In genomic region chr10:15088428-15089261, GRCh38 we compare ENCODE assay signal across 8 cellular contexts. TPM values are rescaled to one million over a fixed set of nuclear protein-coding genes. Genes with fewer than 3 reads are reported as not detected.
A peak's percentile ranks its signal among the peaks of the same experiment; 100 is the strongest.
DNase-seq lines count a peak whose midpoint lies in the region; ATAC-seq and TF ChIP-seq lines count a peak whose summit lies in the region.

Gene ACBD7 (minus strand): TSS chr10:15088776. CDS start chr10:15088728, 48 bp downstream.

- DNase-seq in NCI-H748 (lab: John Stamatoyannopoulos, UW; ENCODE audit: unreplicated experiment) (peak; percentile 89), memory B cell (ENCODE audit: low spot score in 2 of 2) (peak; percentile 72 to 76)
- DNase-seq in activated CD8-positive, alpha-beta T cell treated with anti-CD3 and anti-CD28 coated beads for 36 hours, result peak; percentile 89
- DNase-seq in effector CD8-positive, alpha-beta T cell (lab: John Stamatoyannopoulos, UW), result peak; percentile 70
- peak; percentile 56 for DNase-seq in stimulated activated CD8-positive, alpha-beta memory T cell treated with anti-CD3 and anti-CD28 coated beads, Interleukin-12 subunit alpha, Interleukin-12 subunit beta, amount 100 ng/mL, for 1 hour (ENCODE audit: low read depth)

- no peak within 1 kb of the TSS for H3K27ac Mint-ChIP-seq in activated CD8-positive, alpha-beta T cell treated with anti-CD3 and anti-CD28 coated beads for 36 hours
- no peak within 1 kb of the TSS for H3K27ac Mint-ChIP-seq in memory B cell

- no peaks in the 10 kb centered on the region for H3K4me1 Mint-ChIP-seq in activated CD8-positive, alpha-beta T cell treated with anti-CD3 and anti-CD28 coated beads for 36 hours (ENCODE audit: low read depth)
- peaks cover 3% of the 10 kb centered on the region for H3K4me1 Mint-ChIP-seq in memory B cell

- CTCF ChIA-PET in activated CD8-positive, alpha-beta T cell treated with anti-CD3 and anti-CD28 coated beads for 36 hours (lab: Charles Lee), result no interaction called here

- POLR2A ChIA-PET in activated CD8-positive, alpha-beta T cell treated with anti-CD3 and anti-CD28 coated beads for 36 hours (lab: Charles Lee), result interaction anchor here (1.1 kb wide), 1 partner anchor 8 kb away, joined by 3 read pairs; no protein-coding TSS in a partner anchor

- no peak; the same call in 1 of the 2 replicates for TF ChIP-seq CTCF in C4-2B (conservative IDR thresholded peaks at IDR 0.05)
- TF ChIP-seq CTCF in activated CD8-positive, alpha-beta T cell treated with anti-CD3 and anti-CD28 coated beads for 36 hours (IDR thresholded peaks at IDR 0.05), result peak; percentile 66

- no peaks in the 10 kb centered on the region for H3K36me3 Mint-ChIP-seq in activated CD8-positive, alpha-beta T cell treated with anti-CD3 and anti-CD28 coated beads for 36 hours (ENCODE audit: low read depth)
- no peaks in the 10 kb centered on the region for H3K36me3 Mint-ChIP-seq in memory B cell

- H3K9me3 Mint-ChIP-seq in activated CD8-positive, alpha-beta T cell treated with anti-CD3 and anti-CD28 coated beads for 36 hours, result no peaks in the 10 kb centered on the region
- no peaks in the 10 kb centered on the region for H3K9me3 Mint-ChIP-seq in memory B cell

- peak within 1 kb of the TSS; percentile 67 for H3K27ac ChIP-seq in C4-2B

- intact Hi-C loops in activated CD8-positive, alpha-beta T cell treated with anti-CD3 and anti-CD28 coated beads for 36 hours (cut with micrococcal nuclease), result no loop called here

- peak; percentile 100 for ATAC-seq in GM19351 (IDR thresholded peaks at IDR 0.05; ENCODE audit: unreplicated experiment)
- ATAC-seq in HG03460 (IDR thresholded peaks at IDR 0.05; ENCODE audit: unreplicated experiment), result peak; percentile 99
- peak; percentile 100 for ATAC-seq in activated CD8-positive, alpha-beta T cell treated with anti-CD3 and anti-CD28 coated beads for 36 hours
- ATAC-seq in memory B cell (ENCODE audit: low read depth), result peak; percentile 99

- H3K27me3 Mint-ChIP-seq in activated CD8-positive, alpha-beta T cell treated with anti-CD3 and anti-CD28 coated beads for 36 hours, result no peaks in the 10 kb centered on the region
- peaks cover 4% of the 10 kb centered on the region for H3K27me3 Mint-ChIP-seq in memory B cell

- H3K4me3 Mint-ChIP-seq in activated CD8-positive, alpha-beta T cell treated with anti-CD3 and anti-CD28 coated beads for 36 hours, result peak within 1 kb of the TSS; percentile 67
- peak within 1 kb of the TSS; percentile 86 for H3K4me3 Mint-ChIP-seq in memory B cell

RNA-seq across cellular contexts. Expression of gene ACBD7, which starts in this region (rescaled TPM):
- total RNA-seq in activated CD8-positive, alpha-beta T cell treated with anti-CD3 and anti-CD28 coated beads for 36 hours, result 1 to 10 TPM; 1.6 to 2.0 TPM

Comparison
In these comparisons a context has a peak if more than half of its experiments do, and no peak if none do; other contexts are left out.
1. Peak in every context shown above with its lines: DNase-seq, ATAC-seq and H3K27ac ChIP-seq.